ENCODE assay signal across 34 cellular contexts in genomic region chr6:164700497-164700896, GRCh38.
"Had no signal": no experiment of that assay in that cellular context is flagged by ENCODE, and none has a peak within 500 bp of the region (broad histone marks: within the 10 kb centered on the region; RNA-seq: fewer than 3 reads in every experiment).

No MANE protein-coding gene starts in this region.

- DNase-seq: activated effector memory CD4-positive, alpha-beta T cell treated with anti-CD3 and anti-CD28 coated beads, Interleukin-2, amount 50 U/mL, for 16 hours; activated effector memory CD4-positive, alpha-beta T cell treated with Interleukin-2 at 50 U/mL for 16 hours; activated gamma-delta T cell; activated gamma-delta T cell treated with Interleukin-2 at 50 U/mL for 16 hours; activated naive CD4-positive, alpha-beta T cell; activated naive CD4-positive, alpha-beta T cell treated with anti-CD3 and anti-CD28 coated beads for 36 hours; activated naive CD4-positive, alpha-beta T cell treated with anti-CD3 and anti-CD28 coated beads, Interleukin-2, amount 10 ng/mL, durations not matched to agents 7 days and 5 days; activated naive CD4-positive, alpha-beta T cell treated with anti-CD3 and anti-CD28 coated beads, Interleukin-2, amount 50 U/mL, for 16 hours; activated naive CD4-positive, alpha-beta T cell treated with Interleukin-2 at 50 U/mL for 16 hours; activated naive CD8-positive, alpha-beta T cell treated with anti-CD3 and anti-CD28 coated beads for 36 hours; activated naive CD8-positive, alpha-beta T cell treated with anti-CD3 and anti-CD28 coated beads, Interleukin-2, amount 10 ng/mL, durations not matched to agents 7 days and 5 days; activated naive CD8-positive, alpha-beta T cell treated with anti-CD3 and anti-CD28 coated beads, Interleukin-2, amount 50 U/mL, for 24 hours; activated T-cell treated with anti-CD3 and anti-CD28 coated beads, Interleukin-2, amount 50 U/mL, for 1 hour; activated T-cell treated with anti-CD3 and anti-CD28 coated beads, Interleukin-2, amount 50 U/mL, for 24 hours; activated T-cell treated with anti-CD3 and anti-CD28 coated beads, Interleukin-2, amount 50 U/mL, for 4 hours; activated T-cell treated with anti-CD3 and anti-CD28 coated beads, Interleukin-2, amount 50 U/mL, for 48 hours; activated T-cell treated with anti-CD3 and anti-CD28 coated beads, Interleukin-2, amount 50 U/mL, for 72 hours; adrenal gland; amniotic stem cell; amygdala; anterior cingulate cortex; aorta; body of pancreas; brain microvascular endothelial cell; caudate nucleus; central memory CD4-positive, alpha-beta T cell; cerebellar nuclear complex had no signal

- H3K4me3 ChIP-seq: adrenal gland, ascending aorta, body of pancreas, breast epithelium, cardiac muscle cell had no signal

- H3K27ac ChIP-seq: adrenal gland, ascending aorta, body of pancreas, brain microvascular endothelial cell, breast epithelium, cardiac muscle cell had no signal

- H3K27me3 ChIP-seq: adrenal gland, ascending aorta, body of pancreas, brain microvascular endothelial cell, breast epithelium, cardiac muscle cell had no signal

- H3K9me3 ChIP-seq: adrenal gland, ascending aorta, body of pancreas, breast epithelium had no signal

- FAIRE-seq: astrocyte, bronchial epithelial cell had no signal

- H3K36me3 ChIP-seq: adrenal gland, ascending aorta, brain microvascular endothelial cell, breast epithelium, cardiac muscle cell had no signal

- H3K4me1 ChIP-seq: adrenal gland, ascending aorta, body of pancreas, breast epithelium had no signal

- ATAC-seq: activated naive CD4-positive, alpha-beta T cell treated with anti-CD3 and anti-CD28 coated beads, Interleukin-2, amount 50 U/mL, for 72 hours; activated naive CD8-positive, alpha-beta T cell treated with anti-CD3 and anti-CD28 coated beads, Interleukin-2, amount 50 U/mL, for 24 hours; activated T-cell treated with anti-CD3 and anti-CD28 coated beads, Interleukin-2, amount 50 U/mL, for 4 hours; activated T-cell treated with anti-CD3 and anti-CD28 coated beads, Interleukin-2, amount 50 U/mL, for 72 hours; activated T-helper 17 cell treated with anti-CD3 and anti-CD28 coated beads, Interleukin-2, amount 50 U/mL, for 72 hours; body of pancreas had no signal
